In genomic region chr22:37715760-37716159, GRCh38 we compare ENCODE assay signal across 24 cellular contexts.
"Had no signal": no experiment of that assay in that cellular context is flagged by ENCODE, and none has a peak within 500 bp of the region (broad histone marks: within the 10 kb centered on the region; RNA-seq: fewer than 3 reads in every experiment).

No MANE protein-coding gene starts in this region.

- H3K4me2 ChIP-seq: hepatocyte had no signal

- H3K4me1 ChIP-seq: esophagus muscularis mucosa, gastrocnemius medialis, gastroesophageal sphincter, heart left ventricle, heart right ventricle had no signal

- DNase-seq: cortex of kidney; dermis blood vessel endothelial cell; dorsolateral prefrontal cortex; effector CD4-positive, alpha-beta T cell; effector CD8-positive, alpha-beta T cell; effector memory CD4-positive, alpha-beta T cell; effector memory CD8-positive, alpha-beta T cell; endodermal cell; erythroblast; esophagus squamous epithelium; foreskin fibroblast; foreskin keratinocyte; foreskin melanocyte; gastrocnemius medialis; glutamatergic neuron; head of caudate nucleus; heart left ventricle; heart right ventricle; hippocampal formation had no signal

- H3K9me3 ChIP-seq: esophagus muscularis mucosa, esophagus squamous epithelium, gastrocnemius medialis, gastroesophageal sphincter, heart left ventricle, heart right ventricle had no signal

- H3K27me3 ChIP-seq: dorsolateral prefrontal cortex, esophagus muscularis mucosa, esophagus squamous epithelium, foreskin keratinocyte, gastrocnemius medialis, gastroesophageal sphincter, heart left ventricle, heart right ventricle, hepatocyte had no signal

- H3K27ac ChIP-seq: coronary artery, dorsolateral prefrontal cortex, epithelial cell of prostate, esophagus muscularis mucosa, esophagus squamous epithelium, foreskin keratinocyte, gastrocnemius medialis, gastroesophageal sphincter, heart left ventricle, heart right ventricle, hepatocyte had no signal

- H3K36me3 ChIP-seq: esophagus muscularis mucosa, gastrocnemius medialis, gastroesophageal sphincter, heart left ventricle, heart right ventricle had no signal

- H3K79me2 ChIP-seq: hepatocyte had no signal

- H3K4me3 ChIP-seq: coronary artery, dorsolateral prefrontal cortex, esophagus muscularis mucosa, esophagus squamous epithelium, gastrocnemius medialis, gastroesophageal sphincter, heart left ventricle, heart right ventricle, hepatocyte had no signal

- ATAC-seq: effector memory CD8-positive, alpha-beta T cell; gastrocnemius medialis; gastroesophageal sphincter; heart left ventricle; heart right ventricle had no signal

- H2AFZ ChIP-seq: hepatocyte had no signal
